ENCODE assay signal across 1 cellular context in genomic region chr18:21112543-21113105, GRCh38.
TF ChIP-seq lines count a peak whose summit lies in the region.

No MANE protein-coding gene starts in this region.

TF ChIP-seq in HCT116, 20 proteins besides CTCF, POLR2A, EP300 and RAD21 (continued from another document):
- TF ChIP-seq CBX3 (IDR thresholded peaks at IDR 0.05; ENCODE audit: low read depth) = no peak
